Comparison of ENCODE assay signal across 1 cellular context in genomic region chr6:75279418-75279817, GRCh38.
TF ChIP-seq lines count a peak whose summit lies in the region.

No MANE protein-coding gene starts in this region.

TF ChIP-seq in IMR-90, 13 proteins besides CTCF, POLR2A, EP300 and RAD21:
- TF ChIP-seq NFE2L2 (IDR thresholded peaks at IDR 0.05; ENCODE audit: low read depth, low read length) = no peak
- no peak for TF ChIP-seq MAZ (IDR thresholded peaks at IDR 0.05; ENCODE audit: borderline replicate concordance, low read depth, low read length)
- TF ChIP-seq SMC3 (IDR thresholded peaks at IDR 0.05; ENCODE audit: low read depth, low read length) = no peak
- TF ChIP-seq CHD1 (IDR thresholded peaks at IDR 0.05; ENCODE audit: low read depth, low read length) = no peak
- TF ChIP-seq RFX5 (IDR thresholded peaks at IDR 0.05; ENCODE audit: low read depth, low read length) = no peak
- no peak for TF ChIP-seq RCOR1 (IDR thresholded peaks at IDR 0.05; ENCODE audit: insufficient replicate concordance, low read length)
- TF ChIP-seq FOS (IDR thresholded peaks at IDR 0.05; ENCODE audit: low read depth, low read length) = no peak
